ENCODE assay signal across 9 cellular contexts in the genomic region with DNA sequence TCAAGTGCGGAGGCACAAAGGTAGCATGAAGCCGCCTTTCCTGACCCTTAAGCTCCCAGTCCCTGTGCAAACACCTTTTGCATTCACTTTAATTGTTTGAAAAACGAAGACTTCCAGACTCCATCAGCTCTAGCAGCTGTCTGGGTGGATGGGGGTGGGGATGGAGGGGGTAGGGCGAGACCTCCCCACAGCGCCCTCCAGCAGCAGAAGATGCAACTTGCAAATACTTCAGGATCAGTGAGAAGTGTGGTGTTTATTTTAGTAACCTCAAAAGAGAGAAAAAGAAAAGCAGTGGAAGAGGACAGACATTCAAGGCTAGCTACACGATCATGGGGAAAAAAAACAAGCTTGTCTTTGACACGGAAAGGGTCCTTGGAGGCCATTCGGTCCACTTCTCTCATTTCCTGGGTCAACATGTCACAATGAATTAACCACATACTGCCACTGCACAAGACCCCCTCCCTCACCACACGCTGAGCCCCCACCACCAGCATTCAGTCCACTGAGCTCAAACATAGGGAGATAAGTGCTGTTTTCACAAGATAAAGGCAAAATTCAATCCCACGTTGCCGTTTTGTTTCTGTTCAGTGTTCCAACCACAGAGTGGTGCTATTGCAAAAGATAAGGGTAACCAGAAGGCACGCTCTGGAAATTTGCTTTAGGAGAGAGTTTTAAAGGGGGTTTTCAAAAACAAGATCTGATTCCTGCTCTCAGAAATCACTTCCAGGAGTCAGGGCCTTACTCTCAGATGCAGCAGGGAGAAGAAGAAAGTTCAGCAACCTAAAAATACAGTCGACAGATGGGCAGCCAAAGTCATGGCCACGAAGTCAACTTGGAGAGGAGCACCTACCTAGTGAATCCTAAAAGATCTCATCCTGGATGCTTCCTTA. TPM values are rescaled to one million over a fixed set of nuclear protein-coding genes. Genes with fewer than 3 reads are reported as not detected.
DNase-seq lines count a peak whose midpoint lies in the region; ATAC-seq, FAIRE-seq and TF ChIP-seq lines count a peak whose summit lies in the region.
"Had no signal": no experiment of that assay in that cellular context is flagged by ENCODE, and none has a peak within 500 bp of the region (broad histone marks: within the 10 kb centered on the region; RNA-seq: fewer than 3 reads in every experiment).

No MANE protein-coding gene starts in this region.

- TF ChIP-seq CTCF in H1 (IDR thresholded peaks at IDR 0.05; ENCODE audit: control extremely low read depth in 1 of 3, insufficient read depth in 1 of 3, low read depth in 1 of 3, low read length in 3 of 3): peak; percentile 61 to 69 (median 63)

- H3K4ac ChIP-seq in H1 (replicated peaks; ENCODE audit: insufficient read length, low read depth, low read length): no peak overlapping the region
- H3K4ac ChIP-seq in neuronal stem cell (ENCODE audit: low read length): no peak overlapping the region

- H3K23ac ChIP-seq in H1 (ENCODE audit: insufficient read length) (no peak overlapping the region), neuronal stem cell (ENCODE audit: low read depth, low read length, poor library complexity) (no peak overlapping the region)

- H3K56ac ChIP-seq in H1 (replicated peaks; ENCODE audit: insufficient read length, low read depth, low read length): no peak overlapping the region

- no peaks in the 10 kb centered on the region for H3K79me2 ChIP-seq in H1 (ENCODE audit: control insufficient read depth in 1 of 2, insufficient read depth in 2 of 2, low read length in 2 of 2)

- CTCF ChIA-PET in H1 (lab: Charles Lee; ENCODE audit: partially characterized antibody): interaction anchor here (0.7 to 9.2 kb wide), 77 partner anchors 8 to 907 kb away, joined by 3 to 112 read pairs (median 4); no protein-coding TSS in a partner anchor

- H4K8ac ChIP-seq in H1 (ENCODE audit: extremely low read depth, insufficient read depth, low read length) (no peak overlapping the region), neuronal stem cell (ENCODE audit: low read depth, low read length) (no peak overlapping the region)

- H3K4me1 ChIP-seq in H1 (replicated peaks in 1 of 4; ENCODE audit: control insufficient read depth in 3 of 4, insufficient read depth in 4 of 4, low read length in 3 of 4) (peaks cover 5 to 24% (median 11%) of the 10 kb centered on the region in 4 experiments), neuronal stem cell (ENCODE audit: control insufficient read depth in 2 of 2, insufficient read depth in 1 of 2, low read depth in 1 of 2, low read length in 2 of 2) (peaks cover 8 to 12% of the 10 kb centered on the region in 2 donors)

- H2BK5ac ChIP-seq in H1 (ENCODE audit: low read depth, low read length) (peak overlapping the region; percentile 41; the same call in 1 of the 2 replicates), neuronal stem cell (ENCODE audit: low read length) (no peak overlapping the region)

- H4K20me1 ChIP-seq in H1 (replicated peaks in 1 of 2; ENCODE audit: control insufficient read depth in 1 of 2, insufficient read depth in 2 of 2, low read length in 2 of 2): no peaks in the 10 kb centered on the region

- H3K36me3 ChIP-seq in H1 (ENCODE audit: control insufficient read depth in 2 of 4, insufficient read depth in 4 of 4, low read length in 3 of 4) (no peaks in the 10 kb centered on the region), neuronal stem cell (replicated peaks in 1 of 2; ENCODE audit: control insufficient read depth in 2 of 2, insufficient read depth in 2 of 2, low read length in 2 of 2) (no peaks in the 10 kb centered on the region)

- H3K4me3 ChIP-seq in H1 (ENCODE audit: extremely low read depth in 1 of 4, insufficient read depth in 2 of 4, low read depth in 3 of 4, low read length in 4 of 4): peak overlapping the region; percentile 26 to 74 (median 39); a peak in 6 of 8 replicates
- H3K4me3 ChIP-seq in neuronal stem cell (ENCODE audit: low read length in 2 of 2): no peak overlapping the region

- no peak for TF ChIP-seq POLR2A in H1 (IDR thresholded peaks at IDR 0.05; ENCODE audit: control extremely low read depth in 1 of 2, low read depth in 2 of 2, low read length in 2 of 2)

- H3K23me2 ChIP-seq in H1 (ENCODE audit: low read depth, low read length): peaks cover 35% of the 10 kb centered on the region

- H3K14ac ChIP-seq in H1 (ENCODE audit: insufficient read length): no peak overlapping the region
- H3K14ac ChIP-seq in neuronal stem cell (ENCODE audit: low read length): no peak overlapping the region

- peak; percentile 87 to 90 for TF ChIP-seq RAD21 in H1 (IDR thresholded peaks at IDR 0.05 in 1 of 2, conservative IDR thresholded peaks at IDR 0.05 in 1 of 2; ENCODE audit: low read depth in 2 of 2, low read length in 2 of 2)

- peak overlapping the region; percentile 77 to 97 for H3K4me2 ChIP-seq in H1 (ENCODE audit: insufficient read depth in 1 of 2, low read depth in 2 of 2, low read length in 2 of 2)
- peak overlapping the region; percentile 48 for H3K4me2 ChIP-seq in neuronal stem cell (ENCODE audit: insufficient read depth, low read length, poor library complexity, severe bottlenecking)

- H2AK5ac ChIP-seq in H1 (ENCODE audit: low read depth, low read length): no peak overlapping the region
- no peak overlapping the region for H2AK5ac ChIP-seq in neuronal stem cell (ENCODE audit: low read depth, low read length)

- peak; percentile 87 for FAIRE-seq in H1 (lab: Jason Lieb, UNC)

- H3K79me1 ChIP-seq in H1 (ENCODE audit: low read depth, low read length) (no peaks in the 10 kb centered on the region), neuronal stem cell (ENCODE audit: low read depth, low read length) (peaks cover 8% of the 10 kb centered on the region)

- no peak overlapping the region for H3K27ac ChIP-seq in H1 (ENCODE audit: low read depth, low read length)
- no peak overlapping the region for H3K27ac ChIP-seq in neuronal stem cell (replicated peaks; ENCODE audit: low read length)
- H3K27ac ChIP-seq: HL-60 had no signal

- no peak overlapping the region; a peak in 1 of 7 replicates for H3K9ac ChIP-seq in H1 (replicated peaks in 1 of 4; ENCODE audit: extremely low read depth in 1 of 4, low read depth in 3 of 4, low read length in 3 of 4)
- H3K9ac ChIP-seq in neuronal stem cell (ENCODE audit: low read depth, low read length, poor library complexity): peak overlapping the region; percentile 44

- H2BK20ac ChIP-seq in H1 (ENCODE audit: low read length): peak overlapping the region; percentile 91; the same call in 1 of the 2 replicates

- no peak overlapping the region for H4K91ac ChIP-seq in H1 (replicated peaks; ENCODE audit: insufficient read length, low read length)
- H4K91ac ChIP-seq in neuronal stem cell (ENCODE audit: low read depth, low read length, poor library complexity): no peak overlapping the region

- H4K5ac ChIP-seq in H1 (ENCODE audit: insufficient read length, low read depth, low read length): peak overlapping the region; percentile 3

- DNase-seq in EL (peak; percentile 63), NCI-H1694 treated with DMSO at 0.1 percent for 48 hours (lab: John Stamatoyannopoulos, UW) (peak; percentile 67), H1 (ENCODE audit: low read depth in 1 of 2, low spot score in 2 of 2) (peak in 1 of 2 experiments; percentile 57), neuronal stem cell (ENCODE audit: low spot score) (peak; percentile 38), amygdala (lab: John Stamatoyannopoulos, UW) (no peak), SHP77 (lab: John Stamatoyannopoulos, UW) (no peak)

- peak overlapping the region; percentile 14 for H2BK120ac ChIP-seq in H1 (replicated peaks; ENCODE audit: low read depth, low read length)
- no peak overlapping the region for H2BK120ac ChIP-seq in neuronal stem cell (ENCODE audit: low read depth, low read length)

- peak overlapping the region; percentile 40; the same call in 1 of the 2 replicates for H2BK12ac ChIP-seq in H1 (ENCODE audit: low read depth, low read length)
- H2BK12ac ChIP-seq in neuronal stem cell (ENCODE audit: low read length): no peak overlapping the region

- H3K27me3 ChIP-seq in H1 (replicated peaks in 1 of 4; ENCODE audit: control insufficient read depth in 3 of 4, extremely low read depth in 1 of 4, insufficient read depth in 3 of 4, low read length in 3 of 4) (peaks cover 20 to 44% (median 31%) of the 10 kb centered on the region in 4 experiments; a peak in 6 of 7 replicates), neuronal stem cell (ENCODE audit: control insufficient read depth in 3 of 3, insufficient read depth in 3 of 3, low read depth in 1 of 3, low read length in 3 of 3) (peaks cover 0 to 70% (median 0%) of the 10 kb centered on the region in 3 experiments)

- H2AFZ ChIP-seq in H1 (ENCODE audit: low read length): peak overlapping the region; percentile 87; the same call in 1 of the 2 replicates
- no peak overlapping the region for H2AFZ ChIP-seq in neuronal stem cell (ENCODE audit: low read length)

- POLR2A ChIA-PET in H1 (lab: Charles Lee; ENCODE audit: partially characterized antibody): interaction anchor here (0.8 to 1.7 kb wide), 5 partner anchors 10 to 224 kb away, joined by 3 to 5 read pairs (median 3); no protein-coding TSS in a partner anchor

- 7% methylated on average over 11 of the region's 14 CpGs; no CpG with 5 or more reads in 1 of the 2 experiments for WGBS in H1 (ENCODE audit: extremely low coverage in 1 of 2, insufficient coverage in 1 of 2, insufficient read length in 1 of 2, insufficient replicate concordance in 2 of 2, low coverage in 1 of 2, low lambda C conversion rate in 2 of 2, missing lambda C conversion rate in 1 of 2), 2 experiments
- no CpG with 5 or more reads among the region's 14 CpGs for WGBS in neuronal stem cell (ENCODE audit: extremely low coverage in 2 of 2, insufficient read length in 2 of 2, insufficient replicate concordance in 1 of 2), 2 donors

- H3K18ac ChIP-seq in H1 (ENCODE audit: extremely low read depth, low read length) (peak overlapping the region; percentile 79), neuronal stem cell (ENCODE audit: low read length) (peak overlapping the region; percentile 82)

- H3K9me3 ChIP-seq in H1 (ENCODE audit: insufficient read depth in 2 of 2, low read depth in 1 of 2, low read length in 1 of 2): no peaks in the 10 kb centered on the region
- no peaks in the 10 kb centered on the region for H3K9me3 ChIP-seq in neuronal stem cell (replicated peaks in 1 of 2; ENCODE audit: control insufficient read depth in 2 of 2, insufficient read depth in 1 of 2, low read depth in 1 of 2, low read length in 2 of 2)

- H2BK15ac ChIP-seq in H1 (ENCODE audit: low read length) (peak overlapping the region; percentile 36; the same call in 1 of the 2 replicates), neuronal stem cell (ENCODE audit: low read length) (no peak overlapping the region)

- ATAC-seq in HG03378 (IDR thresholded peaks at IDR 0.05; ENCODE audit: unreplicated experiment): no peak
- no peak for ATAC-seq in GM18870 (IDR thresholded peaks at IDR 0.05; ENCODE audit: unreplicated experiment)

- TF ChIP-seq EP300 in H1 (IDR thresholded peaks at IDR 0.05; ENCODE audit: borderline replicate concordance in 1 of 2, low read depth in 2 of 2, low read length in 2 of 2): no peak

RNA-seq across cellular contexts. Expression of gene NTF3, which starts 3.3 kb away (rescaled TPM):
- 1.2 and 2.3 TPM in 2 replicates for total RNA-seq in H1 (2021; fragmentation: NEBNext Ultra II Directional; extraction: Animal tissue kit (Norgen Biotek cat#: 25700))
- polyA plus RNA-seq in H1 (2011; rRNA removed): 1.4 and 1.5 TPM in 2 replicates
- 2.2 TPM for polyA plus RNA-seq in H1 (2011; cell fraction: cytosol; rRNA removed)
- 3.0 TPM for polyA plus RNA-seq in H1 (2011; cell fraction: nucleus; rRNA removed)
- 1.5 to 2.0 TPM (median 1.6 TPM) in 4 replicates for polyA plus RNA-seq in H1 (2012, experiment 1 of 2)
- 0.94 TPM for polyA plus RNA-seq in H1 (2012, experiment 2 of 2)
- polyA plus RNA-seq in H1 (2013, experiment 1 of 2): 0.45 TPM
- 0.53 TPM for polyA plus RNA-seq in H1 (2013, experiment 2 of 2)
- polyA minus RNA-seq in H1 (2011; rRNA and poly(A)+ RNA removed): 2.2 and 2.3 TPM in 2 replicates
- 1.5 TPM for polyA minus RNA-seq in H1 (2011; cell fraction: cytosol; rRNA and poly(A)+ RNA removed)
- polyA minus RNA-seq in H1 (2011; cell fraction: nucleus; rRNA and poly(A)+ RNA removed): 4.7 TPM
- 6.3 TPM for polyA plus RNA-seq in neuronal stem cell (2013, experiment 1 of 2)
- 5.6 TPM for polyA plus RNA-seq in neuronal stem cell (2013, experiment 2 of 2)

Comparison
In these comparisons a context has a peak if more than half of its experiments do, and no peak if none do; other contexts are left out.
1. DNase-seq: peak in EL (single experiment), NCI-H1694 treated with DMSO at 0.1 percent for 48 hours (single experiment) and neuronal stem cell (single experiment); none in amygdala (0 of 56) and SHP77 (0 of 2).
2. H3K4me3 ChIP-seq: peak in H1 (4 of 4); none in neuronal stem cell (0 of 2).